Comparison of ENCODE assay signal across 14 cellular contexts in the genomic region with DNA sequence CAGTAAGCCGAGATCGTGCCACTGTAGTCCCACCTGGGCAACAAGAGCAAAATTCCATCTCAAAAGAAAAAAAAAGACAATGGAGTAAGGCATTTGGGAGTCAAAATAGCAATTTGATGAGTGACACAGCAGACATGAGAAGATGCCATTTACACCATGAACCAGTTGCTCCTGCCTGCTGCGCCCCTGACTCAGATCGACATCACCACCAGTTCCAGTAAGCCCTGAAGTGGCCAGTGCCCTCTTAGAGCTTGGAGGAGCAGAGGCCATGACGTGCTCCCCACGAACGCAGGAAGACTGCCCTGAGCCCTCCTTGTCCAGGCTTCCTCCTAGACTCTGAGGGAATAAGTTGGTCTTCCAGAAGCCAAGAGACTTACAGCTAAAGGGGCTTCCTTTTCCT.
DNase-seq lines count a peak whose midpoint lies in the region; ATAC-seq and TF ChIP-seq lines count a peak whose summit lies in the region.
"Had no signal": no experiment of that assay in that cellular context is flagged by ENCODE, and none has a peak within 500 bp of the region (broad histone marks: within the 10 kb centered on the region; RNA-seq: fewer than 3 reads in every experiment).

No MANE protein-coding gene starts in this region.

- no peak overlapping the region for H3K4me3 Mint-ChIP-seq in T-cell
- no peak overlapping the region for H3K4me3 Mint-ChIP-seq in activated CD8-positive, alpha-beta memory T cell treated with anti-CD3 and anti-CD28 coated beads, Interleukin-2, amount 10 ng/mL, durations not matched to agents 7 days and 5 days
- H3K4me3 Mint-ChIP-seq: B cell; CD4-positive, alpha-beta T cell had no signal

- no peaks in the 10 kb centered on the region for H3K27me3 ChIP-seq in MG63

- H3K27ac Mint-ChIP-seq in T-cell: no peak overlapping the region
- no peak overlapping the region for H3K27ac Mint-ChIP-seq in activated CD8-positive, alpha-beta memory T cell treated with anti-CD3 and anti-CD28 coated beads, Interleukin-2, amount 10 ng/mL, durations not matched to agents 7 days and 5 days
- H3K27ac Mint-ChIP-seq: B cell; CD4-positive, alpha-beta T cell had no signal

- no peak overlapping the region for H3K4me3 ChIP-seq in MG63
- no peak overlapping the region for H3K4me3 ChIP-seq in epithelial cell of esophagus (ENCODE audit: low read length)
- H3K4me3 ChIP-seq: HAP-1 had no signal

- no peaks in the 10 kb centered on the region for H3K9me3 ChIP-seq in MG63
- H3K9me3 ChIP-seq: HAP-1 had no signal

- H3K36me3 Mint-ChIP-seq in T-cell: no peaks in the 10 kb centered on the region
- H3K36me3 Mint-ChIP-seq in activated CD8-positive, alpha-beta memory T cell treated with anti-CD3 and anti-CD28 coated beads, Interleukin-2, amount 10 ng/mL, durations not matched to agents 7 days and 5 days: no peaks in the 10 kb centered on the region

- peaks cover 0 to 3% of the 10 kb centered on the region in 2 donors for H3K27me3 Mint-ChIP-seq in T-cell
- H3K27me3 Mint-ChIP-seq in activated CD8-positive, alpha-beta memory T cell treated with anti-CD3 and anti-CD28 coated beads, Interleukin-2, amount 10 ng/mL, durations not matched to agents 7 days and 5 days: no peaks in the 10 kb centered on the region
- H3K27me3 Mint-ChIP-seq: B cell; CD4-positive, alpha-beta T cell had no signal

- no peak for TF ChIP-seq CTCF in epithelial cell of esophagus (IDR thresholded peaks at IDR 0.05; ENCODE audit: insufficient read depth, low read depth, low read length, missing control alignments)
- TF ChIP-seq CTCF in GM10248 (IDR thresholded peaks at IDR 0.05; ENCODE audit: control extremely low read depth, extremely low read depth, low read depth, missing control alignments): no peak

- no peaks in the 10 kb centered on the region for H3K4me1 Mint-ChIP-seq in T-cell
- H3K4me1 Mint-ChIP-seq in activated CD8-positive, alpha-beta memory T cell treated with anti-CD3 and anti-CD28 coated beads, Interleukin-2, amount 10 ng/mL, durations not matched to agents 7 days and 5 days: no peaks in the 10 kb centered on the region
- H3K4me1 Mint-ChIP-seq: B cell had no signal

- no peak for ATAC-seq in T-cell (replicated peaks in 1 of 4)
- no peak for ATAC-seq in activated CD8-positive, alpha-beta memory T cell treated with anti-CD3 and anti-CD28 coated beads, Interleukin-2, amount 10 ng/mL, durations not matched to agents 7 days and 5 days
- ATAC-seq in HG03045 (IDR thresholded peaks at IDR 0.05; ENCODE audit: unreplicated experiment): no peak

- DNase-seq in HK-2 (ENCODE audit: unreplicated experiment) (peak; percentile 16), MG63 (peak; percentile 43), epithelial cell of esophagus (ENCODE audit: low read depth) (peak; percentile 51), GM10248 (ENCODE audit: extremely low spot score) (no peak), T-cell (no peak)
- DNase-seq in activated CD8-positive, alpha-beta memory T cell treated with anti-CD3 and anti-CD28 coated beads, Interleukin-2, amount 10 ng/mL, durations not matched to agents 7 days and 5 days: no peak
- DNase-seq: C1 segment of cervical spinal cord; CD4-positive, alpha-beta T cell; DMS79; GDM1; GOT3 had no signal

- no peaks in the 10 kb centered on the region for H3K36me3 ChIP-seq in MG63
- H3K36me3 ChIP-seq: HAP-1 had no signal

- CTCF ChIA-PET in GM10248 (lab: Yijun Ruan, JAX): interaction anchor here (1.2 kb wide), 1 partner anchor 8 kb away, joined by 5 read pairs; no protein-coding TSS in a partner anchor
- CTCF ChIA-PET in T-cell (lab: Charles Lee): no interaction called here
- CTCF ChIA-PET in activated CD8-positive, alpha-beta memory T cell treated with anti-CD3 and anti-CD28 coated beads, Interleukin-2, amount 10 ng/mL, durations not matched to agents 7 days and 5 days (lab: Charles Lee): no interaction called here

- H3K9me3 Mint-ChIP-seq in T-cell: no peaks in the 10 kb centered on the region
- no peaks in the 10 kb centered on the region for H3K9me3 Mint-ChIP-seq in activated CD8-positive, alpha-beta memory T cell treated with anti-CD3 and anti-CD28 coated beads, Interleukin-2, amount 10 ng/mL, durations not matched to agents 7 days and 5 days (ENCODE audit: low read depth)
- H3K9me3 Mint-ChIP-seq: CD4-positive, alpha-beta T cell had no signal

- POLR2A ChIA-PET in GM10248 (lab: Yijun Ruan, JAX) (no interaction called here), T-cell (lab: Charles Lee) (no interaction called here)

Comparison
In these comparisons a context has a peak if more than half of its experiments do, and no peak if none do; other contexts are left out.
1. DNase-seq: peak in HK-2 (single experiment), MG63 (single experiment) and epithelial cell of esophagus (single experiment); none in GM10248 (single experiment), T-cell (0 of 34) and activated CD8-positive, alpha-beta memory T cell treated with anti-CD3 and anti-CD28 coated beads, Interleukin-2, amount 10 ng/mL, durations not matched to agents 7 days and 5 days (single experiment).